Comparison of ENCODE assay signal across 24 cellular contexts in the genomic region with DNA sequence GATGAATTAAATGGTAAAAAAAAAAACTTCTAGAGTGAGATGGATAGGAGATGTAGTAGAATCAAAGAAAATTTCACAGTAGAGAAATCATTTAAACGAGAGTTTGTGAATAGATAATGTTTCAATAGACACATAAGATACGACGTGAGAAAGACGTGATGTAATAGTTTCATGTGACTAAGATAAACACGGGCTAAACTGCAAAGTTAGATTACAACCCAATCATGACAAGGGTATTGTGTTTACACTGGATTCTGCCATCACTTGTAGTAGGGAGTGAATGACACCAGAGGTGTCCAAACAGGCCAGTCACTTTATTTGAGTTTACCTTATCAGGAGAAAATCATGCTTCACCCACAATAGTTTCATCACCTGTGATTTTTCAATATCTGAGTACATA. TPM values are rescaled to one million over a fixed set of nuclear protein-coding genes. Genes with fewer than 3 reads are reported as not detected.
"Had no signal": no experiment of that assay in that cellular context is flagged by ENCODE, and none has a peak within 500 bp of the region (broad histone marks: within the 10 kb centered on the region; RNA-seq: fewer than 3 reads in every experiment).

No MANE protein-coding gene starts in this region.

- H3K4me3 ChIP-seq: left ventricle myocardium inferior, lung, mucosa of descending colon, ovary, right atrium auricular region, right lobe of liver, smooth muscle cell, tibial nerve, uterus had no signal

- H3K9me3 ChIP-seq: left ventricle myocardium inferior, mucosa of descending colon, ovary, right atrium auricular region, right lobe of liver, tibial nerve, uterus had no signal

- H3K36me3 Mint-ChIP-seq: naive thymus-derived CD4-positive, alpha-beta T cell; stimulated activated memory B cell treated with anti-CD40 and anti-IgM and Interleukin-4, amounts not matched to agents 10 μg/mL and 1 μg/mL and 100 μg/mL, for 72 hours had no signal

- H3K27ac Mint-ChIP-seq: naive thymus-derived CD4-positive, alpha-beta T cell; natural killer cell treated with Interleukin-12 subunit alpha and Interleukin-12 subunit beta and Interleukin-15 and Interleukin-18, amount 100 ng/mL, for 72 hours; progenitor cell of endocrine pancreas; stimulated activated memory B cell treated with anti-CD40 and anti-IgM and Interleukin-4, amounts not matched to agents 10 μg/mL and 1 μg/mL and 100 μg/mL, for 72 hours; stimulated activated naive CD8-positive, alpha-beta T cell treated with anti-CD3 and anti-CD28 coated beads, Interleukin-15, amount 100 ng/mL, for 72 hours; type B pancreatic cell had no signal

- DNase-seq: islet precursor cell; left ventricle myocardium inferior; mesendoderm; midbrain; mucosa of descending colon; naive thymus-derived CD4-positive, alpha-beta T cell; ovary; right lobe of liver; stimulated activated CD4-positive, alpha-beta T cell treated with anti-CD3 and anti-CD28 coated beads, Interleukin-1b, Interleukin-23, amount 100 ng/mL, for 48 hours; stimulated activated CD4-positive, alpha-beta T cell treated with anti-CD3 and anti-CD28 coated beads, Interleukin-2, amount 100 ng/mL, for 48 hours; stimulated activated CD4-positive, alpha-beta T cell treated with anti-CD3 and anti-CD28 coated beads, Interleukin-4, amount 100 ng/mL, for 4 hours; stimulated activated CD8-positive, alpha-beta memory T cell treated with anti-CD3 and anti-CD28 coated beads, Interleukin-4, amount 100 ng/mL, for 48 hours; stimulated activated naive CD4-positive, alpha-beta T cell treated with Interleukin-2 at 50 U/mL for 16 hours; stimulated activated naive CD8-positive, alpha-beta T cell treated with anti-CD3 and anti-CD28 coated beads, Interleukin-15, amount 100 ng/mL, for 72 hours; substantia nigra; uterus had no signal

- H3K4me1 ChIP-seq: left ventricle myocardium inferior, right atrium auricular region, right lobe of liver, uterus had no signal

- H3K27me3 Mint-ChIP-seq: naive thymus-derived CD4-positive, alpha-beta T cell; natural killer cell treated with Interleukin-12 subunit alpha and Interleukin-12 subunit beta and Interleukin-15 and Interleukin-18, amount 100 ng/mL, for 72 hours; progenitor cell of endocrine pancreas; stimulated activated memory B cell treated with anti-CD40 and anti-IgM and Interleukin-4, amounts not matched to agents 10 μg/mL and 1 μg/mL and 100 μg/mL, for 72 hours; stimulated activated naive CD8-positive, alpha-beta T cell treated with anti-CD3 and anti-CD28 coated beads, Interleukin-15, amount 100 ng/mL, for 72 hours; type B pancreatic cell had no signal

- H3K9me3 Mint-ChIP-seq: stimulated activated memory B cell treated with anti-CD40 and anti-IgM and Interleukin-4, amounts not matched to agents 10 μg/mL and 1 μg/mL and 100 μg/mL, for 72 hours; type B pancreatic cell had no signal

- H3K36me3 ChIP-seq: left ventricle myocardium inferior, ovary, right atrium auricular region, right lobe of liver, tibial nerve, uterus had no signal

- H3K4me1 Mint-ChIP-seq: naive thymus-derived CD4-positive, alpha-beta T cell had no signal

- H3K4me3 Mint-ChIP-seq: naive thymus-derived CD4-positive, alpha-beta T cell; natural killer cell treated with Interleukin-12 subunit alpha and Interleukin-12 subunit beta and Interleukin-15 and Interleukin-18, amount 100 ng/mL, for 72 hours; stimulated activated memory B cell treated with anti-CD40 and anti-IgM and Interleukin-4, amounts not matched to agents 10 μg/mL and 1 μg/mL and 100 μg/mL, for 72 hours; stimulated activated naive CD8-positive, alpha-beta T cell treated with anti-CD3 and anti-CD28 coated beads, Interleukin-15, amount 100 ng/mL, for 72 hours; type B pancreatic cell had no signal

- H3K27ac ChIP-seq: left ventricle myocardium inferior, ovary, right atrium auricular region, right lobe of liver, tibial nerve, uterus had no signal

RNA-seq across cellular contexts. Expression of gene SEMA3D, which starts 21.6 kb away (rescaled TPM):
- total RNA-seq: naive thymus-derived CD4-positive, alpha-beta T cell; natural killer cell treated with Interleukin-12 subunit alpha and Interleukin-12 subunit beta and Interleukin-15 and Interleukin-18, amount 100 ng/mL, for 72 hours had no signal
- polyA plus RNA-seq: naive thymus-derived CD4-positive, alpha-beta T cell had no signal
